ENCODE assay signal across 26 cellular contexts in the genomic region with DNA sequence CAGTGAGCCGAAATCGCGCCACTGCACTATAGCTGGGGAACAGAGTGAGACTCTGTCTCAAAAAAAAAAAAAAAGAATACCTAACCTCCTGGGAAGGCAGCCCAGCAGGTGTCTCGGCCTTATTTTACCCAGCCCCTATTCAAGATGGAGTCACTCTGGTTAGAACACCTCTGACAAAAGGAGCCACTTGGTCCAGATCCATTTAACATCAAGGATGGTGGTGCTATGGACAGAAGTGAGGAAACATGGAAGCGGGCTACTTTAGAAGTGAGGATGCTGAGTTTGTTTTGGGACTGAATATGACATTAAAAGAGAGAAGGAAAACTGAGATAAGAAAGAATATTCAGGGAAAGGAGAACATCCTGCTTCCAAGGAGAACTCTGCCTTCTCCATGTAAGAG. TPM values are rescaled to one million over a fixed set of nuclear protein-coding genes. Genes with fewer than 3 reads are reported as not detected.
DNase-seq lines count a peak whose midpoint lies in the region; ATAC-seq, FAIRE-seq and TF ChIP-seq lines count a peak whose summit lies in the region.
"Had no signal": no experiment of that assay in that cellular context is flagged by ENCODE, and none has a peak within 500 bp of the region (broad histone marks: within the 10 kb centered on the region; RNA-seq: fewer than 3 reads in every experiment).

No MANE protein-coding gene starts in this region.

- no peaks in the 10 kb centered on the region for H3K9me3 Mint-ChIP-seq in HFFc6
- H3K9me3 Mint-ChIP-seq: CD8-positive, alpha-beta memory T cell had no signal

- H3K4me1 ChIP-seq in ACC112 (ENCODE audit: control insufficient read depth, insufficient read depth, low read length, unreplicated experiment) (no peaks in the 10 kb centered on the region), K562 (replicated peaks in 1 of 2; ENCODE audit: control insufficient read depth in 2 of 2, insufficient read depth in 2 of 2, low read length in 2 of 2) (no peaks in the 10 kb centered on the region)
- H3K4me1 ChIP-seq: A549, BE2C had no signal

- H3K36me3 Mint-ChIP-seq in HFFc6 (ENCODE audit: low read depth), result no peaks in the 10 kb centered on the region
- H3K36me3 Mint-ChIP-seq: CD14-positive monocyte; CD4-positive, alpha-beta memory T cell; CD4-positive, CD25-positive, alpha-beta regulatory T cell; CD8-positive, alpha-beta memory T cell had no signal

- TF ChIP-seq CTCF in HFFc6 (IDR thresholded peaks at IDR 0.05) (no peak), K562 (IDR thresholded peaks at IDR 0.05 in 2 of 3, conservative IDR thresholded peaks at IDR 0.05 in 1 of 3; ENCODE audit: insufficient read depth in 2 of 3, low read depth in 1 of 3, low read length in 3 of 3) (no peak)

- H3K27ac ChIP-seq in ACC112 (ENCODE audit: low read depth, low read length) (no peak overlapping the region), K562 (ENCODE audit: extremely low read depth, low read depth, low read length) (no peak overlapping the region)
- H3K27ac ChIP-seq: 22Rv1, A549, BLaER1 had no signal

- no peak for ATAC-seq in K562
- ATAC-seq: A549 had no signal

- peak overlapping the region; percentile 76 for H2AFZ ChIP-seq in ACC112 (ENCODE audit: low read length, unreplicated experiment)
- no peak overlapping the region for H2AFZ ChIP-seq in K562 (ENCODE audit: low read depth, low read length)

- H3K27me3 ChIP-seq in ACC112 (ENCODE audit: insufficient read depth, low read length), result no peaks in the 10 kb centered on the region
- peaks cover 23 to 27% of the 10 kb centered on the region in 2 experiments; a peak in 4 of 5 replicates for H3K27me3 ChIP-seq in K562 (ENCODE audit: control insufficient read depth in 2 of 2, insufficient read depth in 2 of 2, low read length in 2 of 2)
- H3K27me3 ChIP-seq: BE2C, BLaER1 had no signal

- H3K4me3 ChIP-seq in ACC112 (ENCODE audit: low read depth, low read length) (no peak overlapping the region), K562 (no peak overlapping the region)
- H3K4me3 ChIP-seq: A549, BLaER1 had no signal

- in situ Hi-C loops in K562 (cut with MboI), result no loop called here

- no peaks in the 10 kb centered on the region for H3K9me1 ChIP-seq in K562 (ENCODE audit: control insufficient read depth, insufficient read depth, low read length)

- TF ChIP-seq RAD21 in K562 (CRISPR knock-in tag; conservative IDR thresholded peaks at IDR 0.05 in 1 of 2, IDR thresholded peaks at IDR 0.05 in 1 of 2), result no peak

- H3K4me2 ChIP-seq in K562 (ENCODE audit: insufficient read depth, low read length), result no peak overlapping the region

- H3K9ac ChIP-seq in K562 (ENCODE audit: insufficient read depth in 1 of 2, low read depth in 2 of 2, low read length in 2 of 2), result no peak overlapping the region
- H3K9ac ChIP-seq: BLaER1 had no signal

- FAIRE-seq in K562 (lab: Jason Lieb, UNC), result no peak
- FAIRE-seq: A549, G401.6, GM12891, GM19239 had no signal

- H3K4me1 Mint-ChIP-seq in HFFc6 (ENCODE audit: low read depth), result peaks cover 13% of the 10 kb centered on the region; the same call in 1 of the 2 replicates

- no peak for TF ChIP-seq EP300 in K562 (IDR thresholded peaks at IDR 0.05; ENCODE audit: low read length)

- no peak for DNase-seq in HFFc6
- DNase-seq in K562 (ENCODE audit: extremely low read depth in 1 of 4, low spot score in 3 of 4), result no peak
- no peak for DNase-seq in ecto neural progenitor cell (ENCODE audit: low spot score)
- DNase-seq in NCI-H774 (lab: John Stamatoyannopoulos, UW), result no peak
- DNase-seq: ACHN; BE2C; C1 segment of cervical spinal cord; CD4-positive, alpha-beta memory T cell; CD4-positive, CD25-positive, alpha-beta regulatory T cell; CD8-positive, alpha-beta memory T cell; COR-L47; DMS 273 treated with DMSO at 0.1 percent for 48 hours; DMS153; DMS53; DMS79; GF-D8 had no signal

- TF ChIP-seq POLR2A in K562 (conservative IDR thresholded peaks at IDR 0.05), result no peak

- peak overlapping the region; percentile 66; the same call in 1 of the 2 replicates for H3K4me3 Mint-ChIP-seq in HFFc6
- H3K4me3 Mint-ChIP-seq: CD14-positive monocyte; CD4-positive, alpha-beta memory T cell; CD4-positive, CD25-positive, alpha-beta regulatory T cell; CD8-positive, alpha-beta memory T cell had no signal

- 0% methylated on average over 4 of the region's 5 CpGs for WGBS in K562 (ENCODE audit: insufficient coverage, low coverage, missing lambda C conversion rate)

- BruUV-seq in K562 (replicated peaks; lab: Mats Ljungman, UMichigan), result no TSS peak

- POLR2A ChIA-PET in K562 (lab: Yijun Ruan, JAX), result no interaction called here

- intact Hi-C loops in K562 (cut with micrococcal nuclease), result no loop called here

- H4K20me1 ChIP-seq in K562 (replicated peaks; ENCODE audit: control insufficient read depth, insufficient read depth, low read length), result no peaks in the 10 kb centered on the region
- H4K20me1 ChIP-seq: BLaER1 had no signal

- no peaks in the 10 kb centered on the region for H3K79me2 ChIP-seq in ACC112 (ENCODE audit: control insufficient read depth, insufficient read depth, low read length, unreplicated experiment)
- no peaks in the 10 kb centered on the region for H3K79me2 ChIP-seq in K562 (ENCODE audit: control insufficient read depth, insufficient read depth, low read length)

- no peaks in the 10 kb centered on the region for H3K36me3 ChIP-seq in ACC112 (ENCODE audit: insufficient read depth, low read length)
- H3K36me3 ChIP-seq in K562 (ENCODE audit: control insufficient read depth, insufficient read depth, low read length), result no peaks in the 10 kb centered on the region
- H3K36me3 ChIP-seq: BE2C, BLaER1 had no signal

- no peaks in the 10 kb centered on the region for H3K9me3 ChIP-seq in K562 (replicated peaks; ENCODE audit: control insufficient read depth, insufficient read depth, low read depth, low read length)
- H3K9me3 ChIP-seq: A549, BE2C, BLaER1 had no signal

- H3K27ac Mint-ChIP-seq in HFFc6, result no peak overlapping the region
- H3K27ac Mint-ChIP-seq: CD4-positive, alpha-beta memory T cell; CD4-positive, CD25-positive, alpha-beta regulatory T cell; CD8-positive, alpha-beta memory T cell had no signal

- peaks cover 26% of the 10 kb centered on the region for H3K27me3 Mint-ChIP-seq in HFFc6 (ENCODE audit: insufficient read depth)

- CTCF ChIA-PET in K562 (lab: Yijun Ruan, JAX; ENCODE audit: low intra/inter-chr PET ratio), result no interaction called here

TF ChIP-seq in K562, 482 proteins besides CTCF, POLR2A, EP300 and RAD21 (continues in another document):
- TF ChIP-seq ETV1 (tag; conservative IDR thresholded peaks at IDR 0.05; ENCODE audit: low read depth), result 0 out of 2 replicates have a peak, but pooled peaks have one; percentile 18
- TF ChIP-seq NR2C1 (IDR thresholded peaks at IDR 0.05), result no peak
- peak; percentile 39; the same call in 1 of the 2 replicates for TF ChIP-seq NR2C1 (tag; IDR thresholded peaks at IDR 0.05)

RNA-seq across cellular contexts. Expression of gene GLDN, which starts 14.7 kb away (rescaled TPM):
- total RNA-seq in HFFc6 (2021; fragmentation: NEBNext Ultra II Directional; extraction: Animal tissue kit (Norgen Biotek cat#: 25700)), result not detected
- 0.12 and 0.32 TPM in 2 replicates for total RNA-seq in K562 (2011; cell fraction: chromatin; rRNA removed; ENCODE audit: low replicate concordance)
- 0.13 and 0.33 TPM in 2 replicates for total RNA-seq in K562 (2011; cell fraction: nucleolus; rRNA removed)
- 0.22 TPM in 1 of 2 replicates, not detected in the other for total RNA-seq in K562 (2011; cell fraction: nucleoplasm; rRNA removed)
- total RNA-seq in K562 (2014; rRNA removed) (0.05 and 0.33 TPM in 2 replicates), K562 (2014; rRNA removed; fragmentation: Illumina TruSeq; extraction: Trizol) (0.19 and 0.22 TPM in 2 replicates), K562 (2015; rRNA removed; fragmentation: Illumina TruSeq; extraction: Trizol) (0.19 and 0.33 TPM in 2 replicates), K562 (2021) (0.18 and 0.31 TPM in 2 replicates)
- polyA plus RNA-seq in K562 (2011; rRNA removed) (0.21 and 0.23 TPM in 2 replicates), K562 (2014; fragmentation: Illumina TruSeq; extraction: Trizol) (0.21 and 0.22 TPM in 2 replicates), K562 (2014; fragmentation: Nextera tagmentation; extraction: Ambion mirVana) (under 1 TPM; 0.07 to 0.10 TPM), K562 (2014; rRNA removed) (0.05 and 0.77 TPM in 2 replicates)
- polyA plus RNA-seq in K562 (2011; cell fraction: cytosol; rRNA removed), result 0.09 and 0.10 TPM in 2 replicates
- polyA plus RNA-seq in K562 (2011; cell fraction: nucleus; rRNA removed), result 0.31 and 0.36 TPM in 2 replicates
- 0.17 and 0.65 TPM in 2 replicates for polyA plus RNA-seq in K562 (2012)
- polyA minus RNA-seq in K562 (2011; rRNA and poly(A)+ RNA removed), result 0.21 and 0.42 TPM in 2 replicates
- not detected in 2 replicates for polyA minus RNA-seq in K562 (2011; cell fraction: cytosol; rRNA and poly(A)+ RNA removed)
- 0.22 and 0.40 TPM in 2 replicates for polyA minus RNA-seq in K562 (2011; cell fraction: nucleus; rRNA and poly(A)+ RNA removed)
- total RNA-seq: CD4-positive, alpha-beta memory T cell; CD4-positive, CD25-positive, alpha-beta regulatory T cell; CD8-positive, alpha-beta memory T cell had no signal
- polyA plus RNA-seq: CD14-positive monocyte; CD4-positive, alpha-beta memory T cell; CD4-positive, CD25-positive, alpha-beta regulatory T cell; CD8-positive, alpha-beta memory T cell had no signal

RNA-seq across cellular contexts. Expression of gene CYP19A1, which starts 17.8 kb away (rescaled TPM):
- total RNA-seq in HFFc6 (2021; fragmentation: NEBNext Ultra II Directional; extraction: Animal tissue kit (Norgen Biotek cat#: 25700)), result under 1 TPM in 1 of 6 experiments, not detected in 5; 0.57 TPM
- total RNA-seq in K562 (2011; cell fraction: chromatin; rRNA removed; ENCODE audit: low replicate concordance), result not detected in 2 replicates
- not detected in 2 replicates for total RNA-seq in K562 (2011; cell fraction: nucleolus; rRNA removed)
- not detected in 2 replicates for total RNA-seq in K562 (2011; cell fraction: nucleoplasm; rRNA removed)
- 0.16 TPM in 1 of 2 replicates, not detected in the other for total RNA-seq in K562 (2014; rRNA removed)
- total RNA-seq in K562 (2014; rRNA removed; fragmentation: Illumina TruSeq; extraction: Trizol), result 0.35 TPM in 1 of 2 replicates, not detected in the other
- 0.18 TPM in 1 of 2 replicates, not detected in the other for total RNA-seq in K562 (2015; rRNA removed; fragmentation: Illumina TruSeq; extraction: Trizol)
- 0.44 and 1.6 TPM in 2 replicates for total RNA-seq in K562 (2021)
- polyA plus RNA-seq in K562 (2011; rRNA removed), result 0.03 and 0.50 TPM in 2 replicates
- not detected in 2 replicates for polyA plus RNA-seq in K562 (2011; cell fraction: cytosol; rRNA removed)
- 0.27 TPM in 1 of 2 replicates, not detected in the other for polyA plus RNA-seq in K562 (2011; cell fraction: nucleus; rRNA removed)
- 0.21 and 1.1 TPM in 2 replicates for polyA plus RNA-seq in K562 (2012)
- polyA plus RNA-seq in K562 (2014; fragmentation: Illumina TruSeq; extraction: Trizol), result 0.16 and 0.43 TPM in 2 replicates
- polyA plus RNA-seq in K562 (2014; fragmentation: Nextera tagmentation; extraction: Ambion mirVana), result under 1 TPM; 0.55 to 0.63 TPM
- polyA plus RNA-seq in K562 (2014; rRNA removed), result not detected in 2 replicates
- polyA minus RNA-seq in K562 (2011; rRNA and poly(A)+ RNA removed), result not detected in 2 replicates
- polyA minus RNA-seq in K562 (2011; cell fraction: cytosol; rRNA and poly(A)+ RNA removed), result not detected in 2 replicates
- 0.40 TPM in 1 of 2 replicates, not detected in the other for polyA minus RNA-seq in K562 (2011; cell fraction: nucleus; rRNA and poly(A)+ RNA removed)
- total RNA-seq: A172; CD4-positive, alpha-beta memory T cell; CD8-positive, alpha-beta memory T cell had no signal
- polyA plus RNA-seq: AG04450; CD14-positive monocyte; CD4-positive, alpha-beta memory T cell; CD4-positive, CD25-positive, alpha-beta regulatory T cell; CD8-positive, alpha-beta memory T cell had no signal
